Comparison of ENCODE assay signal across 1 cellular context in the genomic region with DNA sequence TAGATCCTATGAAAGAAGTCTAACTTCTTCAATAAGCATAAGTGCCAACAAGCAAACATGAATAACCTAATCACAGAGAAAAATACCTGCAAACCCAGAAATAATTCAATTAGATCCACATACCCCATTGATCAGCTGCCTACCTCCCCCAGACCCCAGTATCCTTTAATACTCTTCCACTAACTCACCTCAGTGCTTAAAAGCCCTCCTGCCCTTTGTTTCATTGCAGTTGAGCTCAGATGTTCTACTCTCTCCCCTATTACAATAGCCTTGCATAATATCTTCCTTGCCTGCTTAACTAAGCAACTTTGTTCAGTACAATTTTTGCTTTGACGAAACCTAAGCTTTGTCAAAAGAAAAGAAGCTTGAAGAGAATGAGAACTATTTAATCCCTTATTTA.
TF ChIP-seq lines count a peak whose summit lies in the region.

No MANE protein-coding gene starts in this region.

TF ChIP-seq in WTC11, 78 proteins besides CTCF, POLR2A, EP300 and RAD21 (continued from another document):
- TF ChIP-seq USF1 (CRISPR knock-in tag; IDR thresholded peaks at IDR 0.05) (no peak), TP53 (CRISPR knock-in tag; IDR thresholded peaks at IDR 0.05) (no peak), FOXK1 (CRISPR knock-in tag; IDR thresholded peaks at IDR 0.05) (no peak), RELA (CRISPR knock-in tag; IDR thresholded peaks at IDR 0.05; ENCODE audit: borderline replicate concordance) (no peak), NR3C1 (CRISPR knock-in tag; conservative IDR thresholded peaks at IDR 0.05; ENCODE audit: low read depth) (no peak)
TF ChIP-seq in WTC11: peak in this region for 0.
